Comparison of ENCODE assay signal across 8 cellular contexts in the genomic region with DNA sequence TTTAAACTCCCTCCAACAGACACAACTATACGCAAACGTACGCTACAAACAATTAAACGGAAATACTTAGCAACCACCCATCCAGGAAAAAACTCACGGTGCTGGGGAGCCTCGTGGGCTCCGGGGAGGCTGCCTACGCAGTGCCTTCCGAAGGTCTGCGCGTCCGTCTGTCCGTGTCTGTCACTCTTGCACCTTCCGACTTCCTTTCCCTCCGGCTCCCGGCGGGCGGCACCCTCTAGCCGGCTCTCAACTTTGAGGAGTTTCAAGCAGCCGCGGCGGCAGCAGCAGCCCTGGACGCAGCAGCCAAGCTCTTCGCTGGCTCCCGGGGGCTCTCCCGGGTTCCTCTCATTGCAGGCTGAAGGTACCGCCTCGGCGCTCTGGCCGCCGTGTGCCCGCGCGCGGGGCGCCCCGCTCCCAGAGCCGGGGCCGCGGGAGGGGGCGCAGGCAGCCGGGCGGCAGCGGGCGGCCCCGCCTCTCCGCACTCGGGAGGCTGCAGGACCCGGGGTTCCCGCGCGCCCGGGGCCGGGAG. TPM values are rescaled to one million over a fixed set of nuclear protein-coding genes. Genes with fewer than 3 reads are reported as not detected.
DNase-seq lines count a peak whose midpoint lies in the region; ATAC-seq and TF ChIP-seq lines count a peak whose summit lies in the region.

TSS of gene PCED1B (plus strand) at position 257 of the 529 bp plus-strand sequence. CDS start 155,443 bp downstream, outside the sequence.

- H3K4me3 Mint-ChIP-seq in activated T-helper 17 cell treated with anti-CD3 and anti-CD28 coated beads, Interleukin-2, amount 50 U/mL, for 72 hours: peak within 1 kb of the TSS; percentile 94

- no peaks in the 10 kb centered on the region for H3K36me3 ChIP-seq in Peyer's patch
- no peaks in the 10 kb centered on the region for H3K36me3 ChIP-seq in neutrophil
- H3K36me3 ChIP-seq in suprapubic skin: no peaks in the 10 kb centered on the region

- H3K27ac ChIP-seq in Peyer's patch (peak within 1 kb of the TSS; percentile 75 to 92 (median 88)), neutrophil (no peak within 1 kb of the TSS), suprapubic skin (peak within 1 kb of the TSS; percentile 80)

- H3K27me3 Mint-ChIP-seq in activated T-helper 17 cell treated with anti-CD3 and anti-CD28 coated beads, Interleukin-2, amount 50 U/mL, for 72 hours: no peaks in the 10 kb centered on the region

- H3K27ac Mint-ChIP-seq in activated T-helper 17 cell treated with anti-CD3 and anti-CD28 coated beads, Interleukin-2, amount 50 U/mL, for 72 hours: peak within 1 kb of the TSS; percentile 92

- no peak for TF ChIP-seq EP300 in suprapubic skin (IDR thresholded peaks at IDR 0.05)

- no peaks in the 10 kb centered on the region for H3K9me3 Mint-ChIP-seq in activated T-helper 17 cell treated with anti-CD3 and anti-CD28 coated beads, Interleukin-2, amount 50 U/mL, for 72 hours

- in situ Hi-C loops in ACHN (cut with HindIII; ENCODE audit: low pct_ligation_motif_present, low pct_unique_long_range_greater_than_20kb, low sequenced_read_pairs): no loop called here

- H3K4me1 ChIP-seq in Peyer's patch (peaks cover 0 to 3% (median under 1%) of the 10 kb centered on the region in 4 donors), neutrophil (ENCODE audit: control insufficient read depth in 1 of 2, insufficient read depth in 1 of 2, low read depth in 1 of 2, low read length in 1 of 2) (peaks cover 30 to 34% of the 10 kb centered on the region in 2 experiments), suprapubic skin (peaks cover 32% of the 10 kb centered on the region)

- H3K4me3 ChIP-seq in Peyer's patch (peak within 1 kb of the TSS; percentile 59 to 85 (median 81)), neutrophil (ENCODE audit: low read depth in 1 of 2, low read length in 1 of 2) (peak within 1 kb of the TSS; percentile 57 to 58), suprapubic skin (peak within 1 kb of the TSS; percentile 59)

- peak in 2 of 6 experiments; percentile 17 to 29 for TF ChIP-seq CTCF in Peyer's patch (IDR thresholded peaks at IDR 0.05)
- no peak for TF ChIP-seq CTCF in neutrophil (IDR thresholded peaks at IDR 0.05)
- TF ChIP-seq CTCF in suprapubic skin (IDR thresholded peaks at IDR 0.05): no peak

- peaks cover 44% of the 10 kb centered on the region for H3K36me3 Mint-ChIP-seq in activated T-helper 17 cell treated with anti-CD3 and anti-CD28 coated beads, Interleukin-2, amount 50 U/mL, for 72 hours (ENCODE audit: low read depth)

- ATAC-seq in GM18873 (IDR thresholded peaks at IDR 0.05; ENCODE audit: low FRiP score, unreplicated experiment): peak; percentile 73
- peak; percentile 60 for ATAC-seq in HG03457 (IDR thresholded peaks at IDR 0.05; ENCODE audit: unreplicated experiment)
- ATAC-seq in activated T-helper 17 cell treated with anti-CD3 and anti-CD28 coated beads, Interleukin-2, amount 50 U/mL, for 72 hours (replicated peaks): peak; percentile 62

- H3K9me3 ChIP-seq in Peyer's patch (no peaks in the 10 kb centered on the region), neutrophil (no peaks in the 10 kb centered on the region), suprapubic skin (no peaks in the 10 kb centered on the region)

- H3K4me1 Mint-ChIP-seq in activated T-helper 17 cell treated with anti-CD3 and anti-CD28 coated beads, Interleukin-2, amount 50 U/mL, for 72 hours: peaks cover 39% of the 10 kb centered on the region

- WGBS in suprapubic skin: 1% methylated on average over 25 of the region's 54 CpGs

- H3K27me3 ChIP-seq in Peyer's patch: no peaks in the 10 kb centered on the region
- H3K27me3 ChIP-seq in neutrophil: peaks cover 87% of the 10 kb centered on the region
- H3K27me3 ChIP-seq in suprapubic skin: no peaks in the 10 kb centered on the region

- TF ChIP-seq POLR2A in Peyer's patch (IDR thresholded peaks at IDR 0.05): no peak
- TF ChIP-seq POLR2A in suprapubic skin (IDR thresholded peaks at IDR 0.05): no peak

- DNase-seq in ACHN (peak; percentile 80), Peyer's patch (peak; percentile 70 to 88 (median 79)), foreskin melanocyte (peak; percentile 44), suprapubic skin (ENCODE audit: low spot score in 2 of 2) (peak; percentile 75 to 87)

RNA-seq across cellular contexts. Expression of gene PCED1B, which starts in this region (rescaled TPM):
- total RNA-seq in Peyer's patch (10 to 100 TPM in 1 of 4 donors, 1 to 10 TPM in 2, not detected in 1; 1.9 to 11.6 (median 2.3) TPM), suprapubic skin (1 to 10 TPM in 1 of 4 donors, under 1 TPM in 1, not detected in 2; 0.65 to 5.1 TPM)
- 100 to 1,000 TPM in 1 of 2 donors, 10 to 100 TPM in 1; 31.0 to 107 TPM for total RNA-seq in activated T-helper 17 cell treated with anti-CD3 and anti-CD28 coated beads, Interleukin-2, amount 50 U/mL, for 72 hours
